Comparison of ENCODE assay signal across 8 cellular contexts in the genomic region with DNA sequence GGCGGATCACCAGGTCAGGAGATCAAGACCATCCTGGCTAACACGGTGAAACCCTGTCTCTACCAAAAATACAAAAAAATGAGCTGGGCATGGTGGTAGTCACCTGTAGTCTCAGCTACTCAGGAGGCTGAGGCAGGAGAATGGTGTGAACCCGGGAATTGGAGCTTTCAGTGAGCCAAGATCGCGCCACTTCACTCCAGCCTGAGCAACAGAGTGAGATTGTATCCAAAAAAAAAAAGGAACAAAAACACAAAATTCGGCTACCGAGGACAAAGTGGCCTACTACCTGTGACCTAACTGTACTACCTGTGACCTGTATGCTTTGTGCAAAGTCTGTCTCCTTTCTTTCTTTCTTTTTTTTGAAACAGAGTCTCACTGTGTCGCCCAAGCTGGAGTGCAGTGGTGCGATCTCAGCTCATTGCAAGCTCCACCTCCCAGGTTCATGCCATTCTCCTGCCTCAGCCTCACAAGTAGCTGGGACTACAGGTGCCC. TPM values are rescaled to one million over a fixed set of nuclear protein-coding genes. Genes with fewer than 3 reads are reported as not detected.
DNase-seq lines count a peak whose midpoint lies in the region; ATAC-seq and TF ChIP-seq lines count a peak whose summit lies in the region.
"Not testable (repeated sequence)": the region's sequence is repeated elsewhere in the genome, so short reads cannot be mapped to it uniquely, and the experiment has no call there.
"Had no signal": no experiment of that assay in that cellular context is flagged by ENCODE, and none has a peak within 500 bp of the region (broad histone marks: within the 10 kb centered on the region; RNA-seq: fewer than 3 reads in every experiment).

No MANE protein-coding gene starts in this region.

- peaks cover 46% of the 10 kb centered on the region for H3K36me3 Mint-ChIP-seq in activated T-helper 1 cell treated with anti-CD3 and anti-CD28 coated beads, Interleukin-12 subunit alpha, Interleukin-12 subunit beta, Interleukin-2, Interleukin-4 antibody, amounts not matched to agents 30 ng/mL and 10 ng/mL and 1 ng/mL, durations not matched to agents 14 hours and 24 hours and 36 hours (ENCODE audit: low read depth)
- peaks cover 72% of the 10 kb centered on the region for H3K36me3 Mint-ChIP-seq in activated naive CD8-positive, alpha-beta T cell treated with anti-CD3 and anti-CD28 coated beads, Interleukin-2, amount 50 U/mL, for 24 hours (ENCODE audit: low read depth)
- H3K36me3 Mint-ChIP-seq in effector memory CD8-positive, alpha-beta T cell (ENCODE audit: insufficient read depth) = peaks cover 94% of the 10 kb centered on the region
- not testable (repeated sequence) for H3K36me3 Mint-ChIP-seq in naive B cell
- peaks cover 21% of the 10 kb centered on the region for H3K36me3 Mint-ChIP-seq in progenitor cell of endocrine pancreas (ENCODE audit: insufficient read depth)

- TF ChIP-seq CTCF in HEK293 (tag by site-specific recombination; IDR thresholded peaks at IDR 0.05); WERI-Rb-1 (IDR thresholded peaks at IDR 0.05; ENCODE audit: low read depth, low read length); progenitor cell of endocrine pancreas (IDR thresholded peaks at IDR 0.05; ENCODE audit: unreplicated experiment): not testable (repeated sequence)

- H3K4me3 Mint-ChIP-seq in activated T-helper 1 cell treated with anti-CD3 and anti-CD28 coated beads, Interleukin-12 subunit alpha, Interleukin-12 subunit beta, Interleukin-2, Interleukin-4 antibody, amounts not matched to agents 30 ng/mL and 10 ng/mL and 1 ng/mL, durations not matched to agents 14 hours and 24 hours and 36 hours; activated naive CD8-positive, alpha-beta T cell treated with anti-CD3 and anti-CD28 coated beads, Interleukin-2, amount 50 U/mL, for 24 hours; progenitor cell of endocrine pancreas (ENCODE audit: low read depth): not testable (repeated sequence)
- H3K4me3 Mint-ChIP-seq in effector memory CD8-positive, alpha-beta T cell = peak overlapping the region; percentile 27 to 59
- peak overlapping the region in 2 of 8 donors; percentile 90 to 97 for H3K4me3 Mint-ChIP-seq in naive B cell

- H3K27me3 Mint-ChIP-seq in activated T-helper 1 cell treated with anti-CD3 and anti-CD28 coated beads, Interleukin-12 subunit alpha, Interleukin-12 subunit beta, Interleukin-2, Interleukin-4 antibody, amounts not matched to agents 30 ng/mL and 10 ng/mL and 1 ng/mL, durations not matched to agents 14 hours and 24 hours and 36 hours (ENCODE audit: insufficient read depth); activated naive CD8-positive, alpha-beta T cell treated with anti-CD3 and anti-CD28 coated beads, Interleukin-2, amount 50 U/mL, for 24 hours; effector memory CD8-positive, alpha-beta T cell; naive B cell; progenitor cell of endocrine pancreas: not testable (repeated sequence)

- not testable (repeated sequence) for H3K4me1 ChIP-seq in HEK293 (ENCODE audit: control insufficient read depth, insufficient read depth, low read length)

- H3K27ac ChIP-seq in HEK293 (ENCODE audit: extremely low read depth, low read depth, low read length) = not testable (repeated sequence)
- peak overlapping the region; percentile 75 for H3K27ac ChIP-seq in WERI-Rb-1

- CTCF ChIA-PET in HEK293 (lab: Yijun Ruan, JAX) = interaction anchor here (0.6 to 1.9 kb wide), 6 partner anchors 11 to 94 kb away, joined by 3 to 9 read pairs (median 3); no protein-coding TSS in a partner anchor

- H3K4me1 Mint-ChIP-seq in activated T-helper 1 cell treated with anti-CD3 and anti-CD28 coated beads, Interleukin-12 subunit alpha, Interleukin-12 subunit beta, Interleukin-2, Interleukin-4 antibody, amounts not matched to agents 30 ng/mL and 10 ng/mL and 1 ng/mL, durations not matched to agents 14 hours and 24 hours and 36 hours (ENCODE audit: low read depth) = peaks cover 37% of the 10 kb centered on the region
- H3K4me1 Mint-ChIP-seq in activated naive CD8-positive, alpha-beta T cell treated with anti-CD3 and anti-CD28 coated beads, Interleukin-2, amount 50 U/mL, for 24 hours = peaks cover 59% of the 10 kb centered on the region
- H3K4me1 Mint-ChIP-seq in effector memory CD8-positive, alpha-beta T cell (ENCODE audit: low read depth in 2 of 2) = peaks cover 39 to 41% of the 10 kb centered on the region in 2 donors
- H3K4me1 Mint-ChIP-seq in naive B cell (peaks cover 30 to 61% (median 31%) of the 10 kb centered on the region in 3 donors), progenitor cell of endocrine pancreas (ENCODE audit: low read depth) (peaks cover 21% of the 10 kb centered on the region)

- peak overlapping the region; percentile 49 for H3K27ac Mint-ChIP-seq in activated T-helper 1 cell treated with anti-CD3 and anti-CD28 coated beads, Interleukin-12 subunit alpha, Interleukin-12 subunit beta, Interleukin-2, Interleukin-4 antibody, amounts not matched to agents 30 ng/mL and 10 ng/mL and 1 ng/mL, durations not matched to agents 14 hours and 24 hours and 36 hours
- H3K27ac Mint-ChIP-seq in activated naive CD8-positive, alpha-beta T cell treated with anti-CD3 and anti-CD28 coated beads, Interleukin-2, amount 50 U/mL, for 24 hours = peak overlapping the region; percentile 77
- peak overlapping the region in 1 of 2 donors; percentile 23 for H3K27ac Mint-ChIP-seq in effector memory CD8-positive, alpha-beta T cell
- H3K27ac Mint-ChIP-seq in naive B cell (peak overlapping the region in 5 of 6 donors; percentile 10 to 77 (median 34)), progenitor cell of endocrine pancreas (peak overlapping the region; percentile 76)

- H3K4me3 ChIP-seq in HEK293 (ENCODE audit: low read depth, low read length); WERI-Rb-1 (ENCODE audit: low read depth, low read length): not testable (repeated sequence)

- H3K36me3 ChIP-seq in HEK293 (ENCODE audit: control insufficient read depth in 2 of 2, insufficient read depth in 1 of 2, low read length in 2 of 2) (peaks cover 19 to 71% of the 10 kb centered on the region in 2 experiments; a peak in 2 of 3 replicates), WERI-Rb-1 (peaks cover 71% of the 10 kb centered on the region)

- intact Hi-C loops in activated T-helper 1 cell treated with anti-CD3 and anti-CD28 coated beads, Interleukin-12 subunit alpha, Interleukin-12 subunit beta, Interleukin-2, Interleukin-4 antibody, amounts not matched to agents 30 ng/mL and 10 ng/mL and 1 ng/mL, durations not matched to agents 14 hours and 24 hours and 36 hours (cut with micrococcal nuclease) = not testable (repeated sequence)

- POLR2A ChIA-PET in HEK293 (lab: Yijun Ruan, JAX) = interaction anchor here (0.7 to 1.5 kb wide), 3 partner anchors 23 to 133 kb away, joined by 3 to 4 read pairs (median 3); a partner anchor contains a TSS

- not testable (repeated sequence) for DNase-seq in WERI-Rb-1; activated T-helper 1 cell treated with anti-CD3 and anti-CD28 coated beads, Interleukin-12 subunit alpha, Interleukin-12 subunit beta, Interleukin-2, Interleukin-4 antibody, amounts not matched to agents 30 ng/mL and 10 ng/mL and 1 ng/mL, durations not matched to agents 14 hours and 24 hours and 36 hours (ENCODE audit: low spot score); activated naive CD8-positive, alpha-beta T cell treated with anti-CD3 and anti-CD28 coated beads, Interleukin-2, amount 50 U/mL, for 24 hours; effector memory CD8-positive, alpha-beta T cell; naive B cell; progenitor cell of endocrine pancreas (ENCODE audit: low spot score, unreplicated experiment)

- not testable (repeated sequence) for H3K9me3 Mint-ChIP-seq in activated T-helper 1 cell treated with anti-CD3 and anti-CD28 coated beads, Interleukin-12 subunit alpha, Interleukin-12 subunit beta, Interleukin-2, Interleukin-4 antibody, amounts not matched to agents 30 ng/mL and 10 ng/mL and 1 ng/mL, durations not matched to agents 14 hours and 24 hours and 36 hours; activated naive CD8-positive, alpha-beta T cell treated with anti-CD3 and anti-CD28 coated beads, Interleukin-2, amount 50 U/mL, for 24 hours; effector memory CD8-positive, alpha-beta T cell; naive B cell; progenitor cell of endocrine pancreas (ENCODE audit: low read depth)

- H3K9me3 ChIP-seq in HEK293 (ENCODE audit: control insufficient read depth, insufficient read depth, low read depth, low read length); WERI-Rb-1 (ENCODE audit: severe bottlenecking): not testable (repeated sequence)

- ATAC-seq in activated naive CD8-positive, alpha-beta T cell treated with anti-CD3 and anti-CD28 coated beads, Interleukin-2, amount 50 U/mL, for 24 hours; effector memory CD8-positive, alpha-beta T cell (replicated peaks); naive B cell (ENCODE audit: low read depth in 2 of 2): not testable (repeated sequence)

- not testable (repeated sequence) for H3K27me3 ChIP-seq in WERI-Rb-1 (ENCODE audit: insufficient read depth, low read depth, severe bottlenecking)

RNA-seq across cellular contexts. Expression of gene CCNL2, which starts 3.8 kb away (rescaled TPM):
- 138 and 139 TPM in 2 replicates for total RNA-seq in activated T-helper 1 cell treated with anti-CD3 and anti-CD28 coated beads, Interleukin-12 subunit alpha, Interleukin-12 subunit beta, Interleukin-2, Interleukin-4 antibody, amounts not matched to agents 30 ng/mL and 10 ng/mL and 1 ng/mL, durations not matched to agents 14 hours and 24 hours and 36 hours
- polyA plus RNA-seq in naive B cell (ENCODE audit: low read depth in 6 of 6) = 10 to 100 TPM; 16.8 to 50.2 (median 24.6) TPM
- total RNA-seq in progenitor cell of endocrine pancreas = 381 and 386 TPM in 2 replicates

RNA-seq across cellular contexts. Expression of gene MRPL20, which starts 4.1 kb away (rescaled TPM):
- 184 and 205 TPM in 2 replicates for total RNA-seq in activated T-helper 1 cell treated with anti-CD3 and anti-CD28 coated beads, Interleukin-12 subunit alpha, Interleukin-12 subunit beta, Interleukin-2, Interleukin-4 antibody, amounts not matched to agents 30 ng/mL and 10 ng/mL and 1 ng/mL, durations not matched to agents 14 hours and 24 hours and 36 hours
- polyA plus RNA-seq in naive B cell (ENCODE audit: low read depth in 6 of 6) = 100 to 1,000 TPM in 3 of 6 donors, 10 to 100 TPM in 3; 75.1 to 129 (median 102) TPM
- total RNA-seq in progenitor cell of endocrine pancreas = 104 and 109 TPM in 2 replicates

RNA-seq across cellular contexts. Expression of gene ANKRD65, which starts 18.1 kb away (rescaled TPM):
- total RNA-seq in activated T-helper 1 cell treated with anti-CD3 and anti-CD28 coated beads, Interleukin-12 subunit alpha, Interleukin-12 subunit beta, Interleukin-2, Interleukin-4 antibody, amounts not matched to agents 30 ng/mL and 10 ng/mL and 1 ng/mL, durations not matched to agents 14 hours and 24 hours and 36 hours = 0.10 TPM in 1 of 2 replicates, not detected in the other
- 1 to 10 TPM in 1 of 6 donors, under 1 TPM in 4, not detected in 1; 0.17 to 1.5 (median 0.28) TPM for polyA plus RNA-seq in naive B cell (ENCODE audit: low read depth in 6 of 6)
- total RNA-seq in progenitor cell of endocrine pancreas = 15.1 and 18.1 TPM in 2 replicates
- total RNA-seq: H4 had no signal

RNA-seq across cellular contexts. Expression of gene AURKAIP1, which starts 27.9 kb away (rescaled TPM):
- 147 and 148 TPM in 2 replicates for total RNA-seq in activated T-helper 1 cell treated with anti-CD3 and anti-CD28 coated beads, Interleukin-12 subunit alpha, Interleukin-12 subunit beta, Interleukin-2, Interleukin-4 antibody, amounts not matched to agents 30 ng/mL and 10 ng/mL and 1 ng/mL, durations not matched to agents 14 hours and 24 hours and 36 hours
- polyA plus RNA-seq in naive B cell (ENCODE audit: low read depth in 6 of 6) = 100 to 1,000 TPM; 103 to 122 (median 106) TPM
- total RNA-seq in progenitor cell of endocrine pancreas = 107 TPM in 2 replicates

RNA-seq across cellular contexts. Expression of gene VWA1, which starts 32.5 kb away (rescaled TPM):
- total RNA-seq in activated T-helper 1 cell treated with anti-CD3 and anti-CD28 coated beads, Interleukin-12 subunit alpha, Interleukin-12 subunit beta, Interleukin-2, Interleukin-4 antibody, amounts not matched to agents 30 ng/mL and 10 ng/mL and 1 ng/mL, durations not matched to agents 14 hours and 24 hours and 36 hours = 5.5 and 5.8 TPM in 2 replicates
- polyA plus RNA-seq in naive B cell (ENCODE audit: low read depth in 6 of 6) = under 1 TPM in 1 of 6 donors, not detected in 5; 0.41 TPM
- total RNA-seq in progenitor cell of endocrine pancreas = 29.7 and 36.8 TPM in 2 replicates

Comparison
In these comparisons a context has a peak if more than half of its experiments do, and no peak if none do; other contexts are left out.
1. RNA of gene ANKRD65, which starts 18.1 kb away (total RNA-seq): 15.1 to 18.1 TPM in progenitor cell of endocrine pancreas; 0.10 TPM in activated T-helper 1 cell treated with anti-CD3 and anti-CD28 coated beads, Interleukin-12 subunit alpha, Interleukin-12 subunit beta, Interleukin-2, Interleukin-4 antibody, amounts not matched to agents 30 ng/mL and 10 ng/mL and 1 ng/mL, durations not matched to agents 14 hours and 24 hours and 36 hours; every median in the first group is over 10 times any median in the second.